Comparison of ENCODE assay signal across 8 cellular contexts in genomic region chr18:46917808-46918600, GRCh38. TPM values are rescaled to one million over a fixed set of nuclear protein-coding genes. Genes with fewer than 3 reads are reported as not detected.
A peak's percentile ranks its signal among the peaks of the same experiment; 100 is the strongest.
DNase-seq lines count a peak whose midpoint lies in the region; ATAC-seq lines count a peak whose summit lies in the region.

No MANE protein-coding gene starts in this region.

- H3K4me3 ChIP-seq in right cardiac atrium (ENCODE audit: low read length) (peak overlapping the region; percentile 66), rectal smooth muscle tissue (ENCODE audit: low read length) (peak overlapping the region; percentile 65)

- H3K36me3 Mint-ChIP-seq in activated naive CD8-positive, alpha-beta T cell, result no peaks in the 10 kb centered on the region

- H3K36me3 ChIP-seq in rectal smooth muscle tissue (ENCODE audit: control insufficient read depth, insufficient read depth, low read length), result no peaks in the 10 kb centered on the region

- H3K4me1 Mint-ChIP-seq in activated naive CD8-positive, alpha-beta T cell (ENCODE audit: low read depth), result peaks cover 42% of the 10 kb centered on the region

- WGBS in right cardiac atrium, result 29% methylated on average over 33 of the region's 33 CpGs

- ATAC-seq in GM21447 (IDR thresholded peaks at IDR 0.05; ENCODE audit: unreplicated experiment) (peak; percentile 9), right cardiac atrium (peak in 1 of 2 donors; percentile 30), GM21381 (IDR thresholded peaks at IDR 0.05; ENCODE audit: unreplicated experiment) (no peak)

- H3K27ac ChIP-seq in right cardiac atrium (ENCODE audit: low read length), result peak overlapping the region; percentile 94
- peak overlapping the region; percentile 96 for H3K27ac ChIP-seq in rectal smooth muscle tissue (ENCODE audit: low read depth, low read length)

- H3K9me3 Mint-ChIP-seq in activated naive CD8-positive, alpha-beta T cell (ENCODE audit: low read depth), result no peaks in the 10 kb centered on the region

- H3K9ac ChIP-seq in rectal smooth muscle tissue (ENCODE audit: low read length), result peak overlapping the region; percentile 45

- intact Hi-C loops in right cardiac atrium (cut with DNase I), result no loop called here

- H3K4me1 ChIP-seq in right cardiac atrium (ENCODE audit: control insufficient read depth, insufficient read depth, low read length) (peaks cover 2% of the 10 kb centered on the region), rectal smooth muscle tissue (ENCODE audit: control insufficient read depth, insufficient read depth, low read length) (peaks cover 8% of the 10 kb centered on the region)

- peak; percentile 60 for DNase-seq in DMS53 treated with DMSO at 0.1 percent for 48 hours (lab: John Stamatoyannopoulos, UW; ENCODE audit: unreplicated experiment)
- no peak for DNase-seq in DMS53 (lab: John Stamatoyannopoulos, UW)
- peak; percentile 7 for DNase-seq in LoVo (ENCODE audit: low spot score)
- peak; percentile 38 to 66 (median 60) for DNase-seq in right cardiac atrium

- no peaks in the 10 kb centered on the region for H3K9me3 ChIP-seq in right cardiac atrium (ENCODE audit: control insufficient read depth, low read length)

- H3K27me3 ChIP-seq in right cardiac atrium (ENCODE audit: control insufficient read depth, insufficient read depth) (no peaks in the 10 kb centered on the region), rectal smooth muscle tissue (ENCODE audit: control insufficient read depth, insufficient read depth, low read length) (no peaks in the 10 kb centered on the region)

- peak overlapping the region; percentile 94 for H3K27ac Mint-ChIP-seq in activated naive CD8-positive, alpha-beta T cell

- H3K27me3 Mint-ChIP-seq in activated naive CD8-positive, alpha-beta T cell, result no peaks in the 10 kb centered on the region

- H3K4me3 Mint-ChIP-seq in activated naive CD8-positive, alpha-beta T cell, result peak overlapping the region; percentile 90

RNA-seq across cellular contexts. Expression of gene KATNAL2, which starts 0.6 kb away (rescaled TPM):
- total RNA-seq in right cardiac atrium, result 1 to 10 TPM; 5.2 to 7.0 (median 6.3) TPM
- 5.0 TPM for polyA plus RNA-seq in right cardiac atrium

RNA-seq across cellular contexts. Expression of gene PIAS2, which starts 0.7 kb away (rescaled TPM):
- 10 to 100 TPM; 35.7 to 44.0 (median 42.1) TPM for total RNA-seq in right cardiac atrium
- 7.7 TPM for polyA plus RNA-seq in right cardiac atrium
